ENCODE assay signal across 14 cellular contexts in the genomic region with DNA sequence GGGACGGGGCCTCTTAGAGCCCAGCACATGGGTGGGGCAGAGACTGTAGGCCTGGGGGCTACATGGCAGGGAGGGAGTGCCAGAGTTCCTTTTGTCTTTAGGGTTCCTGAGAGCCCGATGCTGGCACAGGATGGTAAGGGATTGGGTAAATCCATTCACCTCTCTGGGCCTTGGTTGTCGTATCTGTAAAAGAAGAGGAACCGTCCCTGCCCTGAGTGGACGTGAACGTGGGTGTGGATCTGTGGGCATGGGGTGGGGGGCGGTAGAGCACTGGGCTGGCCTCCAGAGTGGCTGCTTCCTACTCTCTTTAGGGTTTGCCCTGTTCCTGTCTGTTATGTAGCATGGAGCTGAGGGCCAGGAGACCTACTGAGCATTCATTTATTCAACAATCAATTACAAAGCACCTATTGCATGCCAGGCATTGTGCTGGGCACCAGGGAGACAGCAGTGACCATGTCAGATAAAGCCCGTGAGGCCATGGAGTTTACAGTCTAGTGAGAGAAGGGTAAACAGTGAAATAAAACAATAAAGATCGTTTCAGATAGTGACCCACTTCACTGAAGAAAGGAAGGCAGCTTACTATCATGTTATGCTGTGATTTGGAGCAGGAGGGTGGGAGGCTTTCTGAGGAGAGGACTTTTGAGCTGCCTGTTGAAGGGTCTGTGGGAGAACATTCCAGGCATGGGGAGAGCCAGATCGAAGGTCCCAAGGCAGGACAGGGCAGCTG. TPM values are rescaled to one million over a fixed set of nuclear protein-coding genes. Genes with fewer than 3 reads are reported as not detected.
A peak's percentile ranks its signal among the peaks of the same experiment; 100 is the strongest.
DNase-seq lines count a peak whose midpoint lies in the region; ATAC-seq, FAIRE-seq and TF ChIP-seq lines count a peak whose summit lies in the region.
"Had no signal": no experiment of that assay in that cellular context is flagged by ENCODE, and none has a peak within 500 bp of the region (broad histone marks: within the 10 kb centered on the region; RNA-seq: fewer than 3 reads in every experiment).

No MANE protein-coding gene starts in this region.

- DNase-seq in H9 (no peak), small intestine (peak; percentile 59), NOMO-1 (lab: John Stamatoyannopoulos, UW; ENCODE audit: unreplicated experiment in 2 of 2) (no peak), spleen (no peak)
- no peak for DNase-seq in activated CD8-positive, alpha-beta T cell treated with anti-CD3 and anti-CD28 coated beads for 36 hours
- DNase-seq: activated B cell treated with CpG ODN at 0.5 μM for 24 hours; activated effector memory CD4-positive, alpha-beta T cell treated with anti-CD3 and anti-CD28 coated beads, Interleukin-2, amount 50 U/mL, for 16 hours; dermis blood vessel endothelial cell; DMS53; mesenchymal stem cell had no signal

- no peak overlapping the region for H3K4me2 ChIP-seq in H9 (ENCODE audit: insufficient read depth, insufficient read length, low read length)

- intact Hi-C loops in activated CD8-positive, alpha-beta T cell treated with anti-CD3 and anti-CD28 coated beads for 36 hours (cut with micrococcal nuclease): no loop called here
- intact Hi-C loops in spleen (cut with DNase I; ENCODE audit: low total_unique reads): no loop called here

- H3K56ac ChIP-seq in H9 (ENCODE audit: insufficient read length, low read depth, low read length): no peak overlapping the region

- no peak overlapping the region for H3K18ac ChIP-seq in H9 (ENCODE audit: insufficient read length, low read depth, low read length)

- no peaks in the 10 kb centered on the region for H3K9me3 ChIP-seq in H9 (ENCODE audit: control insufficient read depth, low read depth, low read length)
- no peaks in the 10 kb centered on the region for H3K9me3 ChIP-seq in iPS-18a (ENCODE audit: control insufficient read depth, low read depth, low read length)
- no peaks in the 10 kb centered on the region for H3K9me3 ChIP-seq in small intestine (ENCODE audit: control insufficient read depth, low read depth)
- no peaks in the 10 kb centered on the region for H3K9me3 ChIP-seq in spleen

- H4K8ac ChIP-seq in H9 (replicated peaks; ENCODE audit: insufficient read length, low read depth, low read length): no peak overlapping the region

- H3K27ac ChIP-seq in H9 (ENCODE audit: insufficient read length, low read depth, low read length): no peak overlapping the region
- H3K27ac ChIP-seq in iPS-18a (ENCODE audit: low read length): peak overlapping the region; percentile 49
- peak overlapping the region in 1 of 2 donors; percentile 75 for H3K27ac ChIP-seq in small intestine (ENCODE audit: low read depth in 1 of 2, low read length in 1 of 2)
- peak overlapping the region in 2 of 8 donors; percentile 9 to 21 for H3K27ac ChIP-seq in spleen

- TF ChIP-seq CTCF in H9 (conservative IDR thresholded peaks at IDR 0.05): no peak
- TF ChIP-seq CTCF in activated CD8-positive, alpha-beta T cell treated with anti-CD3 and anti-CD28 coated beads for 36 hours (IDR thresholded peaks at IDR 0.05): no peak
- TF ChIP-seq CTCF in spleen (IDR thresholded peaks at IDR 0.05 in 8 of 11, conservative IDR thresholded peaks at IDR 0.05 in 3 of 11): no peak

- no peaks in the 10 kb centered on the region for H4K20me1 ChIP-seq in H9 (ENCODE audit: control insufficient read depth, insufficient read depth, insufficient read length)

- H2BK120ac ChIP-seq in H9 (ENCODE audit: low read depth, low read length, poor library complexity, severe bottlenecking): no peak overlapping the region

- H3K79me1 ChIP-seq in H9 (ENCODE audit: insufficient read depth, low read depth, low read length, poor library complexity, severe bottlenecking): no peaks in the 10 kb centered on the region

- H3K4me3 Mint-ChIP-seq in H9: peak overlapping the region; percentile 14 to 41; a peak in 3 of 5 replicates
- H3K4me3 Mint-ChIP-seq in activated CD8-positive, alpha-beta T cell treated with anti-CD3 and anti-CD28 coated beads for 36 hours: no peak overlapping the region
- H3K4me3 Mint-ChIP-seq: activated B cell treated with CpG ODN at 0.5 μM for 24 hours had no signal

- H3K9me3 Mint-ChIP-seq in H9: no peaks in the 10 kb centered on the region
- H3K9me3 Mint-ChIP-seq in activated CD8-positive, alpha-beta T cell treated with anti-CD3 and anti-CD28 coated beads for 36 hours: no peaks in the 10 kb centered on the region
- H3K9me3 Mint-ChIP-seq: activated B cell treated with CpG ODN at 0.5 μM for 24 hours had no signal

- FAIRE-seq in small intestine (lab: Jason Lieb, UNC): no peak
- FAIRE-seq: GM12892 had no signal

- no peaks in the 10 kb centered on the region for H3K79me2 ChIP-seq in H9 (ENCODE audit: insufficient read depth, low read length)

- no peaks in the 10 kb centered on the region for H3K27me3 Mint-ChIP-seq in H9 (ENCODE audit: low read depth)
- no peaks in the 10 kb centered on the region for H3K27me3 Mint-ChIP-seq in activated CD8-positive, alpha-beta T cell treated with anti-CD3 and anti-CD28 coated beads for 36 hours
- H3K27me3 Mint-ChIP-seq: activated B cell treated with CpG ODN at 0.5 μM for 24 hours had no signal

- no peak overlapping the region for H2AFZ ChIP-seq in H9 (ENCODE audit: low read length)

- no peaks in the 10 kb centered on the region for H3K23me2 ChIP-seq in H9 (ENCODE audit: insufficient read length, low read depth, low read length, poor library complexity, severe bottlenecking)

- no peak overlapping the region for H2BK15ac ChIP-seq in H9 (ENCODE audit: low read depth, low read length)

- H3K27ac Mint-ChIP-seq in H9: peak overlapping the region; percentile 90 to 95 (median 91)
- peak overlapping the region; percentile 26 for H3K27ac Mint-ChIP-seq in activated CD8-positive, alpha-beta T cell treated with anti-CD3 and anti-CD28 coated beads for 36 hours
- H3K27ac Mint-ChIP-seq: activated B cell treated with CpG ODN at 0.5 μM for 24 hours had no signal

- no peak overlapping the region for H3T11ph ChIP-seq in H9 (ENCODE audit: low read length)

- peaks cover 31 to 58% of the 10 kb centered on the region in 2 experiments for H3K4me1 Mint-ChIP-seq in H9
- H3K4me1 Mint-ChIP-seq in activated CD8-positive, alpha-beta T cell treated with anti-CD3 and anti-CD28 coated beads for 36 hours (ENCODE audit: low read depth): peaks cover 44% of the 10 kb centered on the region

- H3K36me3 Mint-ChIP-seq in H9 (ENCODE audit: insufficient read depth in 1 of 3, low read depth in 3 of 3): peaks cover 0 to 20% (median 4%) of the 10 kb centered on the region in 3 experiments; a peak in 6 of 7 replicates
- H3K36me3 Mint-ChIP-seq in activated CD8-positive, alpha-beta T cell treated with anti-CD3 and anti-CD28 coated beads for 36 hours (ENCODE audit: low read depth): peaks cover 9% of the 10 kb centered on the region

- H2BK5ac ChIP-seq in H9 (ENCODE audit: insufficient read length, low read length): no peak overlapping the region

- H3K9ac ChIP-seq in H9 (ENCODE audit: extremely low read depth, insufficient read length, low read length): no peak overlapping the region
- no peak overlapping the region for H3K9ac ChIP-seq in iPS-18a (ENCODE audit: low read length)

- POLR2A ChIA-PET in activated CD8-positive, alpha-beta T cell treated with anti-CD3 and anti-CD28 coated beads for 36 hours (lab: Charles Lee): interaction anchor here (1.0 to 1.3 kb wide), 3 partner anchors 14 to 23 kb away, joined by 3 to 6 read pairs (median 4); partner anchors contain the start of gene STARD3

- no CpG with 5 or more reads among the region's 10 CpGs for WGBS in H9 (ENCODE audit: extremely low coverage, insufficient read length, low lambda C conversion rate)
- 21 to 49% (median 35%) methylated on average over 10 of the region's 10 CpGs for WGBS in small intestine, 3 donors
- 51 to 67% (median 63%) methylated on average over 10 of the region's 10 CpGs for WGBS in spleen, 5 donors

- H4K91ac ChIP-seq in H9 (ENCODE audit: insufficient read length, low read depth, low read length): no peak overlapping the region

- H3K14ac ChIP-seq in H9 (ENCODE audit: insufficient read depth, low read length): no peak overlapping the region; the same call in 1 of the 2 replicates

- no peak for TF ChIP-seq POLR2A in spleen (IDR thresholded peaks at IDR 0.05)

- H3K4me3 ChIP-seq in iPS-18a (ENCODE audit: low read length): no peak overlapping the region
- H3K4me3 ChIP-seq in small intestine (ENCODE audit: low read depth in 1 of 2, low read length in 2 of 2): no peak overlapping the region
- no peak overlapping the region for H3K4me3 ChIP-seq in spleen

- H3K27me3 ChIP-seq in H9 (ENCODE audit: insufficient read depth, low read length) (no peaks in the 10 kb centered on the region), iPS-18a (ENCODE audit: control insufficient read depth, insufficient read depth, low read length) (no peaks in the 10 kb centered on the region), small intestine (ENCODE audit: control insufficient read depth in 2 of 2, insufficient read depth in 2 of 2, low read length in 2 of 2) (no peaks in the 10 kb centered on the region), spleen (replicated peaks in 1 of 7) (no peaks in the 10 kb centered on the region)

- H3K23ac ChIP-seq in H9 (ENCODE audit: insufficient read length, low read depth, low read length): no peak overlapping the region

- H2BK12ac ChIP-seq in H9 (ENCODE audit: insufficient read length, low read depth, low read length): no peak overlapping the region

- CTCF ChIA-PET in activated CD8-positive, alpha-beta T cell treated with anti-CD3 and anti-CD28 coated beads for 36 hours (lab: Charles Lee): interaction anchor here (1.5 to 6.4 kb wide), 8 partner anchors 7 to 79 kb away, joined by 6 to 146 read pairs (median 36); partner anchors contain the start of genes MIEN1, PNMT, STARD3 and TCAP

- H2BK20ac ChIP-seq in H9 (ENCODE audit: low read depth, low read length, poor library complexity, severe bottlenecking): no peak overlapping the region

- no peak overlapping the region for H2AK5ac ChIP-seq in H9 (ENCODE audit: insufficient read length, low read length)

- ATAC-seq in activated CD8-positive, alpha-beta T cell treated with anti-CD3 and anti-CD28 coated beads for 36 hours: no peak
- ATAC-seq in HG02588 (IDR thresholded peaks at IDR 0.05; ENCODE audit: unreplicated experiment): no peak

- H3K36me3 ChIP-seq in iPS-18a (ENCODE audit: control insufficient read depth, low read depth, low read length) (peaks cover 2% of the 10 kb centered on the region), small intestine (ENCODE audit: control insufficient read depth in 2 of 2, insufficient read depth in 2 of 2, low read length in 2 of 2) (peaks cover 0 to 5% of the 10 kb centered on the region in 2 donors), spleen (peaks cover 0 to 82% (median 14%) of the 10 kb centered on the region in 6 donors)

- H3K4me1 ChIP-seq in H9 (ENCODE audit: insufficient read depth, low read length) (peaks cover 9% of the 10 kb centered on the region; the same call in 1 of the 2 replicates), iPS-18a (ENCODE audit: control insufficient read depth, low read depth, low read length) (peaks cover 15% of the 10 kb centered on the region), small intestine (ENCODE audit: control insufficient read depth in 2 of 2, insufficient read depth in 1 of 2, low read depth in 1 of 2, low read length in 1 of 2) (peaks cover 2 to 4% of the 10 kb centered on the region in 2 donors), spleen (peaks cover 0 to 81% (median 19%) of the 10 kb centered on the region in 6 donors)

- no peak overlapping the region for H3K4ac ChIP-seq in H9 (ENCODE audit: low read depth, low read length)

- no peak overlapping the region for H4K5ac ChIP-seq in H9 (ENCODE audit: insufficient read length, low read depth, low read length)

RNA-seq across cellular contexts. Expression of gene TCAP, which starts 13.1 kb away (rescaled TPM):
- total RNA-seq in H9 (2021) (2.1 and 2.5 TPM in 2 replicates), spleen (1 to 10 TPM; 1.5 to 3.1 (median 2.2) TPM)
- total RNA-seq in activated CD8-positive, alpha-beta T cell treated with anti-CD3 and anti-CD28 coated beads for 36 hours: 1 to 10 TPM in 1 of 2 experiments, under 1 TPM in 1; 0.95 to 1.3 TPM
- polyA plus RNA-seq in small intestine (10 to 100 TPM in 1 of 3 donors, 1 to 10 TPM in 1, under 1 TPM in 1; 0.85 to 27.6 (median 5.4) TPM), spleen (1 to 10 TPM; 1.6 to 3.2 (median 2.0) TPM)

RNA-seq across cellular contexts. Expression of gene STARD3, which starts 15.1 kb away (rescaled TPM):
- total RNA-seq in H9 (2021) (48.2 and 51.3 TPM in 2 replicates), spleen (100 to 1,000 TPM in 3 of 7 donors, 10 to 100 TPM in 4; 73.9 to 166 (median 98.7) TPM)
- 10 to 100 TPM; 48.7 to 50.3 TPM for total RNA-seq in activated CD8-positive, alpha-beta T cell treated with anti-CD3 and anti-CD28 coated beads for 36 hours
- polyA plus RNA-seq in small intestine (10 to 100 TPM; 56.0 to 80.2 (median 72.0) TPM), spleen (100 to 1,000 TPM in 2 of 3 donors, 10 to 100 TPM in 1; 59.5 to 119 (median 102) TPM)

RNA-seq across cellular contexts. Expression of gene PNMT, which starts 16.2 kb away (rescaled TPM):
- 2.1 and 2.3 TPM in 2 replicates for total RNA-seq in H9 (2021)
- total RNA-seq in activated CD8-positive, alpha-beta T cell treated with anti-CD3 and anti-CD28 coated beads for 36 hours: under 1 TPM in 1 of 2 experiments, not detected in 1; 0.40 TPM
- polyA plus RNA-seq in small intestine: 1 to 10 TPM; 3.4 to 7.8 (median 6.5) TPM
- total RNA-seq in spleen: 1 to 10 TPM in 1 of 7 donors, under 1 TPM in 2, not detected in 4; 0.47 to 2.4 (median 0.51) TPM
- polyA plus RNA-seq in spleen: under 1 TPM; 0.28 to 0.93 (median 0.80) TPM
- total RNA-seq: activated B cell treated with CpG ODN at 0.5 μM for 24 hours, RPMI7951 had no signal

RNA-seq across cellular contexts. Expression of gene PPP1R1B, which starts 25.3 kb away (rescaled TPM):
- 14.7 and 15.5 TPM in 2 replicates for total RNA-seq in H9 (2021)
- not detected for total RNA-seq in activated CD8-positive, alpha-beta T cell treated with anti-CD3 and anti-CD28 coated beads for 36 hours
- polyA plus RNA-seq in small intestine: 100 to 1,000 TPM in 1 of 3 donors, 10 to 100 TPM in 2; 44.9 to 266 (median 46.7) TPM
- not detected for total RNA-seq in spleen
- polyA plus RNA-seq in spleen: under 1 TPM in 2 of 3 donors, not detected in 1; 0.06 to 0.26 TPM
- total RNA-seq: activated B cell treated with CpG ODN at 0.5 μM for 24 hours, dermis blood vessel endothelial cell had no signal

RNA-seq across cellular contexts. Expression of gene PGAP3, which starts 35.8 kb away (rescaled TPM):
- total RNA-seq in H9 (2021): 29.0 and 30.2 TPM in 2 replicates
- 1 to 10 TPM; 6.4 to 7.4 TPM for total RNA-seq in activated CD8-positive, alpha-beta T cell treated with anti-CD3 and anti-CD28 coated beads for 36 hours
- polyA plus RNA-seq in small intestine: 10 to 100 TPM; 20.6 to 35.5 (median 21.6) TPM
- total RNA-seq in spleen: 10 to 100 TPM; 15.5 to 27.4 (median 20.7) TPM
- polyA plus RNA-seq in spleen: 10 to 100 TPM; 11.5 to 21.3 (median 18.3) TPM
